Comparison of ENCODE assay signal across 29 cellular contexts in genomic region chr5:93497101-93497500, GRCh38.
DNase-seq lines count a peak whose midpoint lies in the region; ATAC-seq and TF ChIP-seq lines count a peak whose summit lies in the region.
"Had no signal": no experiment of that assay in that cellular context is flagged by ENCODE, and none has a peak within 500 bp of the region (broad histone marks: within the 10 kb centered on the region; RNA-seq: fewer than 3 reads in every experiment).

No MANE protein-coding gene starts in this region.

- no peaks in the 10 kb centered on the region for H3K36me3 ChIP-seq in fibroblast of lung (ENCODE audit: control insufficient read depth, insufficient read depth, low read length)
- H3K36me3 ChIP-seq: lower lobe of right lung, suprapubic skin had no signal

- H3K27me3 ChIP-seq in fibroblast of lung (ENCODE audit: control insufficient read depth, insufficient read depth, low read length): no peaks in the 10 kb centered on the region
- H3K27me3 ChIP-seq: suprapubic skin had no signal

- H3K4me3 ChIP-seq in astrocyte of the spinal cord (ENCODE audit: low read depth, low read length) (no peak overlapping the region), fibroblast of lung (replicated peaks in 1 of 4; ENCODE audit: control extremely low read depth in 1 of 4, insufficient read depth in 1 of 4, low read depth in 3 of 4, low read length in 4 of 4) (no peak overlapping the region)
- H3K4me3 ChIP-seq: A549, GM23338, lower lobe of right lung, mucosa of descending colon, PC-9, suprapubic skin had no signal

- H3K9me3 ChIP-seq in fibroblast of lung (ENCODE audit: control insufficient read depth, insufficient read depth, low read depth, low read length): no peaks in the 10 kb centered on the region
- H3K9me3 ChIP-seq: A549, lower lobe of right lung, mucosa of descending colon, suprapubic skin had no signal

- H3K27ac ChIP-seq in fibroblast of lung (ENCODE audit: insufficient read depth, low read length) (no peak overlapping the region), substantia nigra (ENCODE audit: low read depth, low read length, poor library complexity, severe bottlenecking) (no peak overlapping the region)
- H3K27ac ChIP-seq: A549, HL-60, lower lobe of right lung, PC-9, suprapubic skin had no signal

- no peaks in the 10 kb centered on the region for H3K79me2 ChIP-seq in fibroblast of lung (ENCODE audit: control insufficient read depth, insufficient read depth, low read length)

- TF ChIP-seq CTCF in astrocyte of the spinal cord (IDR thresholded peaks at IDR 0.05; ENCODE audit: low read depth, low read length) (no peak), fibroblast of lung (conservative IDR thresholded peaks at IDR 0.05 in 1 of 2, IDR thresholded peaks at IDR 0.05 in 1 of 2; ENCODE audit: low read depth in 1 of 2, low read length in 2 of 2) (no peak)

- H4K20me1 ChIP-seq in fibroblast of lung (ENCODE audit: control insufficient read depth, extremely low read depth, insufficient read depth, low read length): no peaks in the 10 kb centered on the region

- DNase-seq in Daoy (ENCODE audit: low read depth): peak; percentile 36
- DNase-seq in astrocyte of the spinal cord (ENCODE audit: low read depth, low spot score): peak; percentile 71
- peak; percentile 42 to 66 for DNase-seq in fibroblast of lung (ENCODE audit: low read depth in 2 of 2)
- peak; percentile 75 for DNase-seq in non-pigmented ciliary epithelial cell (ENCODE audit: low read depth)
- DNase-seq in HuH-7 (ENCODE audit: low spot score): no peak
- no peak for DNase-seq in RPMI8226
- DNase-seq in substantia nigra (lab: John Stamatoyannopoulos, UW): no peak
- DNase-seq: activated CD4-positive, alpha-beta memory T cell treated with anti-CD3 and anti-CD28 coated beads for 36 hours; activated T-cell treated with anti-CD3 and anti-CD28 coated beads, Interleukin-2, amount 50 U/mL, for 72 hours; AML-193; Calu3; CD4-positive, CD25-positive, alpha-beta regulatory T cell; effector CD8-positive, alpha-beta T cell; erythroblast; lower lobe of right lung; mucosa of descending colon; natural killer cell; NCI-H1417; NCI-H2029; NCI-H526 treated with DMSO at 0.1 percent for 48 hours; PC-9; Right ventricle myocardium superior; stimulated activated naive CD4-positive, alpha-beta T cell; T-helper 17 cell had no signal

- H3K4me1 ChIP-seq in fibroblast of lung (ENCODE audit: control insufficient read depth, extremely low read depth, insufficient read depth, low read length): no peaks in the 10 kb centered on the region
- H3K4me1 ChIP-seq: A549, lower lobe of right lung, suprapubic skin had no signal

- H3K4me2 ChIP-seq in fibroblast of lung (ENCODE audit: extremely low read depth, insufficient read depth, low read length): no peak overlapping the region
- H3K4me2 ChIP-seq: A549, GM23338, PC-9 had no signal

- in situ Hi-C loops in astrocyte of the spinal cord (cut with HindIII; ENCODE audit: low sequenced_read_pairs): no loop called here

- no peak overlapping the region for H3K9ac ChIP-seq in fibroblast of lung (ENCODE audit: insufficient read depth, low read length)

- ATAC-seq in HG02759 (IDR thresholded peaks at IDR 0.05; ENCODE audit: unreplicated experiment): no peak
- ATAC-seq: A549; activated T-cell treated with anti-CD3 and anti-CD28 coated beads, Interleukin-2, amount 50 U/mL, for 72 hours; GM23338; lower lobe of right lung; mucosa of descending colon; natural killer cell; T-helper 17 cell had no signal

- H2AFZ ChIP-seq in fibroblast of lung (ENCODE audit: low read length): no peak overlapping the region
- H2AFZ ChIP-seq: GM23338, PC-9 had no signal

Comparison
In these comparisons a context has a peak if more than half of its experiments do, and no peak if none do; other contexts are left out.
1. DNase-seq: peak in Daoy (single experiment), astrocyte of the spinal cord (single experiment), fibroblast of lung (2 of 2) and non-pigmented ciliary epithelial cell (single experiment); none in HuH-7 (single experiment), RPMI8226 (single experiment) and substantia nigra (0 of 49).